In genomic region chrX:20252392-20253231, GRCh38 we compare ENCODE assay signal across 8 cellular contexts. TPM values are rescaled to one million over a fixed set of nuclear protein-coding genes. Genes with fewer than 3 reads are reported as not detected.
A peak's percentile ranks its signal among the peaks of the same experiment; 100 is the strongest.
DNase-seq lines count a peak whose midpoint lies in the region; ATAC-seq and TF ChIP-seq lines count a peak whose summit lies in the region.

No MANE protein-coding gene starts in this region.

- no peak overlapping the region for H3K4me3 Mint-ChIP-seq in HFFc6

- DNase-seq in GM12865 (ENCODE audit: low read depth) (peak; percentile 62), HFFc6 (no peak), SJCRH30 (peak; percentile 40 to 62), heart right ventricle (peak; percentile 30 to 47), cerebellar nuclear complex (lab: John Stamatoyannopoulos, UW) (no peak)
- peak; percentile 54 for DNase-seq in activated gamma-delta T cell treated with anti-CD3 and anti-CD28 coated beads, Interleukin-2, amount 50 U/mL, for 16 hours (ENCODE audit: low read depth)
- peak; percentile 62 for DNase-seq in stimulated activated CD4-positive, alpha-beta T cell treated with anti-CD3 and anti-CD28 coated beads, Interleukin-12 subunit alpha, Interleukin-12 subunit beta, amount 100 ng/mL, for 4 hours

- intact Hi-C loops in heart right ventricle (cut with DNase I) = loop anchor here in 8 of 10 donors (2.0 to 10.0 kb wide), 3 partner anchors 190 to 192 kb away; no protein-coding TSS in a partner anchor

- H3K27me3 ChIP-seq in SJCRH30 (no peaks in the 10 kb centered on the region), heart right ventricle (no peaks in the 10 kb centered on the region)

- H3K4me1 ChIP-seq in SJCRH30 (no peaks in the 10 kb centered on the region), heart right ventricle (peaks cover 0 to 15% (median 0%) of the 10 kb centered on the region in 9 donors)

- H3K36me3 Mint-ChIP-seq in HFFc6 (ENCODE audit: low read depth) = no peaks in the 10 kb centered on the region

- peaks cover 27% of the 10 kb centered on the region for H3K4me1 Mint-ChIP-seq in HFFc6 (ENCODE audit: low read depth)

- H3K27ac ChIP-seq in SJCRH30 (no peak overlapping the region), heart right ventricle (no peak overlapping the region)

- TF ChIP-seq CTCF in GM12865 (IDR thresholded peaks at IDR 0.05; ENCODE audit: insufficient read depth, low read depth, low read length, missing control alignments) (peak; percentile 56), HFFc6 (IDR thresholded peaks at IDR 0.05) (peak; percentile 80), heart right ventricle (IDR thresholded peaks at IDR 0.05) (peak in 8 of 9 donors; percentile 23 to 68 (median 52))

- peak in 6 of 8 donors; percentile 29 to 71 (median 48) for ATAC-seq in heart right ventricle
- no peak for ATAC-seq in HG03469 (IDR thresholded peaks at IDR 0.05; ENCODE audit: unreplicated experiment)

- no peaks in the 10 kb centered on the region; the same call in 1 of the 2 replicates for H3K27me3 Mint-ChIP-seq in HFFc6 (ENCODE audit: insufficient read depth)

- WGBS in heart right ventricle, 2 donors = 82 to 84% methylated on average over 6 of the region's 6 CpGs

- H3K36me3 ChIP-seq in SJCRH30 = peaks cover 15% of the 10 kb centered on the region; the same call in 1 of the 2 replicates
- H3K36me3 ChIP-seq in heart right ventricle = no peaks in the 10 kb centered on the region

- H3K9me3 ChIP-seq in SJCRH30 (replicated peaks) (no peaks in the 10 kb centered on the region), heart right ventricle (no peaks in the 10 kb centered on the region)

- H3K9me3 Mint-ChIP-seq in HFFc6 = no peaks in the 10 kb centered on the region

- H3K27ac Mint-ChIP-seq in HFFc6 = 0 out of 2 replicates have a peak overlapping the region, but pooled peaks have one; percentile 53

- no peak overlapping the region for H3K4me3 ChIP-seq in GM12865 (ENCODE audit: low read depth, low read length)
- no peak overlapping the region for H3K4me3 ChIP-seq in SJCRH30
- no peak overlapping the region for H3K4me3 ChIP-seq in heart right ventricle

RNA-seq across cellular contexts. Expression of gene RPS6KA3, which starts 14.1 kb away (rescaled TPM):
- 10 to 100 TPM; 21.5 to 28.3 (median 24.7) TPM for total RNA-seq in HFFc6 (2021; fragmentation: NEBNext Ultra II Directional; extraction: Animal tissue kit (Norgen Biotek cat#: 25700))
- total RNA-seq in SJCRH30 (2014; rRNA removed; shearing (Covaris generic)) = 89.3 and 92.0 TPM in 2 replicates
- 10 to 100 TPM; 22.4 to 42.5 (median 35.1) TPM for total RNA-seq in heart right ventricle
- 10 to 100 TPM in 1 of 2 donors, 1 to 10 TPM in 1; 6.7 to 14.8 TPM for polyA plus RNA-seq in heart right ventricle

Comparison
In these comparisons a context has a peak if more than half of its experiments do, and no peak if none do; other contexts are left out.
1. DNase-seq: peak in GM12865 (single experiment), SJCRH30 (2 of 2), activated gamma-delta T cell treated with anti-CD3 and anti-CD28 coated beads, Interleukin-2, amount 50 U/mL, for 16 hours (single experiment), heart right ventricle (2 of 2) and stimulated activated CD4-positive, alpha-beta T cell treated with anti-CD3 and anti-CD28 coated beads, Interleukin-12 subunit alpha, Interleukin-12 subunit beta, amount 100 ng/mL, for 4 hours (single experiment); none in HFFc6 (single experiment) and cerebellar nuclear complex (0 of 2).
2. Peak in every context shown above with its lines, with median percentiles within 50 percentile points of each other: CTCF ChIP-seq.